In the genomic region with DNA sequence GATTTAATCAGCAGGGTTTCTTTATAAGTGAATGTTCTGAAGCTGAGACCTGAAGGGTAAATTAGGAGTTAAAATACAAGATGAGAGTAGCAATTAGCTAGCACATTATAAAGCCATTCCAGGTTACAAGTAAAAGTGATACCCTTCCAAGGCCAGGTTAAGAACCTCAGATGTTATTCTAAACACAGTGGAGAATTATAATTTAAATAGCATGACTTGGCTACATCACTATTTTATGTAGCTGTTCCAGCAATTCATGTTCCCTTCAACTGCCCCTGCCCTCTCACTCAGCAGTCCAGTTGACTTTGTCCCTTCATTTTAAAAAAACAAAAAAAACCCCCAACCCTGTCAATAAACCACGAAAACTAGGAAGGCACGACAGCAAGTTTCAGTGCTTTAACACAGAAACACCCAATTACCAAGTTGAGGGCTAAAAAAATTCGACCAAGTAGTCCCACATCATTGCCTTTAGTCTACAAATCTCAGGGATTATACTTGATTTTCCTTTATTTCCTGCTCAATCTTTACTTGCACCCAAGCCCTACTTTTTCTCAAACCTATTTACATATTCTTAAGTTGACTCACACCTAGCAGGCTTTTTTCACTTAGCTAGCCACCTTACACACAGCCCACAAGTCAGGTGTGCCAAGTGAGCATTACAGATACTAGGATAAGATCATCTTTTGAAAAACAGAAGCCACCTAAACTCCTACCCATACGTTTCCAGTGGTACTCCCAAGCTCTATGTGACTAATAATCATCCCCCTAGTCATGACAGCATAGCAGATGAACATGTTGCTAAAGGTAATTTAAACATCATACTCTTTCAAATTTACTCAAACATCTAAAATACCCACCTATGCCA, we compare ENCODE assay signal across 10 cellular contexts. TPM values are rescaled to one million over a fixed set of nuclear protein-coding genes. Genes with fewer than 3 reads are reported as not detected.
A peak's percentile ranks its signal among the peaks of the same experiment; 100 is the strongest.
DNase-seq lines count a peak whose midpoint lies in the region; ATAC-seq, FAIRE-seq and TF ChIP-seq lines count a peak whose summit lies in the region.
"Had no signal": no experiment of that assay in that cellular context is flagged by ENCODE, and none has a peak within 500 bp of the region (broad histone marks: within the 10 kb centered on the region; RNA-seq: fewer than 3 reads in every experiment).

No MANE protein-coding gene starts in this region.

- H3K27me3 Mint-ChIP-seq in CD4-positive, alpha-beta memory T cell: no peaks in the 10 kb centered on the region
- peaks cover 17% of the 10 kb centered on the region for H3K27me3 Mint-ChIP-seq in HFFc6 (ENCODE audit: insufficient read depth)

- CTCF ChIA-PET in CD4-positive, alpha-beta memory T cell (lab: Charles Lee; ENCODE audit: partially characterized antibody): interaction anchor here (0.9 to 1.7 kb wide), 4 partner anchors 8 to 33 kb away, joined by 3 to 8 read pairs (median 3); a partner anchor contains a TSS

- TF ChIP-seq CTCF in HFFc6 (IDR thresholded peaks at IDR 0.05): no peak

- H3K36me3 Mint-ChIP-seq in CD4-positive, alpha-beta memory T cell: peaks cover 65 to 86% of the 10 kb centered on the region in 2 donors
- H3K36me3 Mint-ChIP-seq in HFFc6 (ENCODE audit: low read depth): peaks cover 86% of the 10 kb centered on the region

- H3K9ac ChIP-seq in iPS-20b (ENCODE audit: low read depth, low read length): peak overlapping the region; percentile 35; the same call in 1 of the 2 replicates

- H3K4me3 Mint-ChIP-seq in CD4-positive, alpha-beta memory T cell: peak overlapping the region in 1 of 8 donors; percentile 97
- peak overlapping the region; percentile 100 for H3K4me3 Mint-ChIP-seq in HFFc6

- no peaks in the 10 kb centered on the region for H3K9me3 ChIP-seq in CD4-positive, alpha-beta memory T cell (ENCODE audit: control insufficient read depth in 1 of 2, low read length in 2 of 2)
- no peaks in the 10 kb centered on the region for H3K9me3 ChIP-seq in iPS-20b (ENCODE audit: insufficient read depth, low read depth, low read length)

- peaks cover 34% of the 10 kb centered on the region for H3K4me1 ChIP-seq in CD4-positive, alpha-beta memory T cell (ENCODE audit: insufficient read depth, low read length)
- H3K4me1 ChIP-seq in iPS-20b (ENCODE audit: insufficient read depth, low read length): peaks cover 18% of the 10 kb centered on the region

- H3K27ac Mint-ChIP-seq in CD4-positive, alpha-beta memory T cell: peak overlapping the region; percentile 15 to 94 (median 76)
- peak overlapping the region; percentile 76 for H3K27ac Mint-ChIP-seq in HFFc6

- ATAC-seq in SK-N-SH treated with all-trans-retinoic acid at 6 μM for 48 hours: no peak
- no peak for ATAC-seq in GM21423 (IDR thresholded peaks at IDR 0.05; ENCODE audit: unreplicated experiment)
- no peak for ATAC-seq in GM21390 (IDR thresholded peaks at IDR 0.05; ENCODE audit: unreplicated experiment)

- POLR2A ChIA-PET in CD4-positive, alpha-beta memory T cell (lab: Charles Lee; ENCODE audit: partially characterized antibody): interaction anchor here (1.0 to 2.1 kb wide), 4 partner anchors 10 to 76 kb away, joined by 3 to 5 read pairs (median 4); a partner anchor contains a TSS

- no peak for TF ChIP-seq POLR2A in H54 (IDR thresholded peaks at IDR 0.05; ENCODE audit: low read depth, low read length)

- H3K9me3 Mint-ChIP-seq in CD4-positive, alpha-beta memory T cell: peaks cover 0 to 3% (median 0%) of the 10 kb centered on the region in 8 donors
- peaks cover 7% of the 10 kb centered on the region; the same call in 1 of the 2 replicates for H3K9me3 Mint-ChIP-seq in HFFc6

- H3K36me3 ChIP-seq in CD4-positive, alpha-beta memory T cell (ENCODE audit: insufficient read depth, low read length): peaks cover 66% of the 10 kb centered on the region
- peaks cover 83% of the 10 kb centered on the region for H3K36me3 ChIP-seq in iPS-20b (ENCODE audit: insufficient read depth, low read depth, low read length)

- peak overlapping the region; percentile 92 for H3K27ac ChIP-seq in CD4-positive, alpha-beta memory T cell (ENCODE audit: low read depth, low read length)
- no peak overlapping the region for H3K27ac ChIP-seq in iPS-20b (ENCODE audit: low read length)

- no peak overlapping the region for H3K4me3 ChIP-seq in CD4-positive, alpha-beta memory T cell (ENCODE audit: low read length in 2 of 2)
- H3K4me3 ChIP-seq in iPS-20b (ENCODE audit: low read length): peak overlapping the region; percentile 86

- peaks cover 23 to 70% (median 50%) of the 10 kb centered on the region in 4 donors for H3K4me1 Mint-ChIP-seq in CD4-positive, alpha-beta memory T cell
- H3K4me1 Mint-ChIP-seq in HFFc6 (ENCODE audit: low read depth): peaks cover 76% of the 10 kb centered on the region

- no peak for DNase-seq in CD4-positive, alpha-beta memory T cell
- DNase-seq in HFFc6: no peak
- DNase-seq in GM19239 (ENCODE audit: insufficient read length, low spot score): no peak
- DNase-seq in H54 (ENCODE audit: insufficient read length, low spot score): no peak
- DNase-seq: DMS53, SHP77 treated with DMSO at 0.1 percent for 48 hours had no signal

- H3K27me3 ChIP-seq in CD4-positive, alpha-beta memory T cell (ENCODE audit: insufficient read depth, low read length): no peaks in the 10 kb centered on the region
- no peaks in the 10 kb centered on the region for H3K27me3 ChIP-seq in iPS-20b (ENCODE audit: insufficient read depth, low read length)

- no peak for FAIRE-seq in GM19239 (lab: Jason Lieb, UNC)
- no peak for FAIRE-seq in H54 (lab: Jason Lieb, UNC)

- intact Hi-C loops in CD4-positive, alpha-beta memory T cell (cut with micrococcal nuclease): no loop called here

TF ChIP-seq in SK-N-SH treated with all-trans-retinoic acid at 6 μM for 48 hours, 23 proteins besides CTCF, POLR2A, EP300 and RAD21:
- TF ChIP-seq ZNF70 (CRISPR knock-in tag; IDR thresholded peaks at IDR 0.05): no peak
- TF ChIP-seq ZFP3 (CRISPR knock-in tag; IDR thresholded peaks at IDR 0.05): peak; percentile 86
TF ChIP-seq in SK-N-SH treated with all-trans-retinoic acid at 6 μM for 48 hours: peak in this region for 1.

RNA-seq across cellular contexts. Expression of a gene that starts 3.4 kb away (rescaled TPM):
- total RNA-seq in CD4-positive, alpha-beta memory T cell: 1,000 to 10,000 TPM; 2,354 to 2,406 TPM
- polyA plus RNA-seq in CD4-positive, alpha-beta memory T cell: 1,000 to 10,000 TPM; 1,217 to 2,448 TPM
- total RNA-seq in HFFc6 (2021; fragmentation: NEBNext Ultra II Directional; extraction: Animal tissue kit (Norgen Biotek cat#: 25700)): 1,000 to 10,000 TPM in 4 of 6 experiments, 100 to 1,000 TPM in 2; 854 to 1,142 (median 1,034) TPM

RNA-seq across cellular contexts. Expression of a gene that starts 9.6 kb away (rescaled TPM):
- total RNA-seq in CD4-positive, alpha-beta memory T cell: 1 to 10 TPM; 4.4 to 4.6 TPM
- 1 to 10 TPM; 2.4 to 5.0 TPM for polyA plus RNA-seq in CD4-positive, alpha-beta memory T cell
- 1 to 10 TPM; 1.4 to 3.7 (median 3.4) TPM for total RNA-seq in HFFc6 (2021; fragmentation: NEBNext Ultra II Directional; extraction: Animal tissue kit (Norgen Biotek cat#: 25700))

RNA-seq across cellular contexts. Expression of a gene that starts 33.4 kb away (rescaled TPM):
- 100 to 1,000 TPM; 113 to 120 TPM for total RNA-seq in CD4-positive, alpha-beta memory T cell
- polyA plus RNA-seq in CD4-positive, alpha-beta memory T cell: 10 to 100 TPM; 51.7 to 59.0 TPM
- 100 to 1,000 TPM in 1 of 6 experiments, 10 to 100 TPM in 5; 81.7 to 103 (median 88.3) TPM for total RNA-seq in HFFc6 (2021; fragmentation: NEBNext Ultra II Directional; extraction: Animal tissue kit (Norgen Biotek cat#: 25700))
